Comparison of ENCODE assay signal across 1 cellular context in the genomic region with DNA sequence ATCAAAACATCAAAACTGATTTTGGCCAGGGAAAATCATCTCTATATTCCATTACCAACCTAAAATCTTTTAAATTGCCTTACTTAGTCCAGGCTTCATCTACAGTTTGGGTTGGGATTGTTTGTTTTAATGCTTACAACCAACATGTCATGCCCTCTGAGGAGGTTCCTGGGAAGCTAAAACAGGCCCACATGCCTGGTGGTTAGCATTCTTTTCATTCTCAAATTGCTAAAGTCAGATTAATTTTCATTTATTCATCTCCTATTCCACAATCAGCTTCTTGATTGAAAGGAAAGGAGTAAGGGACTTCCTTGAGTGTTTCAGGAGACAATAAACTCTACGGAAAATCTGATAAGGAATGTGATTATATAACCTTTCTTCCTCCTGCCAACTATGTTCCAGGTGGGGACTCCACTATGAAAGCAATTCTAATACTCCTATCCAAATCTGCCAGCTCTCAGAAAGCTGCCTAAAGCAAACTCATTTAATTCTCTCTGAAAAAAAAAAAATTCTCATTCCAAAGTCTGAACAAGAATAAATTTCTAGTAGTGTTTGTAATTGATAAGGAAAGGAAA.
TF ChIP-seq lines count a peak whose summit lies in the region.

No MANE protein-coding gene starts in this region.

TF ChIP-seq in IMR-90, 13 proteins besides CTCF, POLR2A, EP300 and RAD21 (continued from another document):
- TF ChIP-seq, protein P1, sequence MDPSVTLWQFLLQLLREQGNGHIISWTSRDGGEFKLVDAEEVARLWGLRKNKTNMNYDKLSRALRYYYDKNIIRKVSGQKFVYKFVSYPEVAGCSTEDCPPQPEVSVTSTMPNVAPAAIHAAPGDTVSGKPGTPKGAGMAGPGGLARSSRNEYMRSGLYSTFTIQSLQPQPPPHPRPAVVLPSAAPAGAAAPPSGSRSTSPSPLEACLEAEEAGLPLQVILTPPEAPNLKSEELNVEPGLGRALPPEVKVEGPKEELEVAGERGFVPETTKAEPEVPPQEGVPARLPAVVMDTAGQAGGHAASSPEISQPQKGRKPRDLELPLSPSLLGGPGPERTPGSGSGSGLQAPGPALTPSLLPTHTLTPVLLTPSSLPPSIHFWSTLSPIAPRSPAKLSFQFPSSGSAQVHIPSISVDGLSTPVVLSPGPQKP (IDR thresholded peaks at IDR 0.05; ENCODE audit: borderline replicate concordance, low read depth, low read length): no peak
- TF ChIP-seq NFE2L2 (IDR thresholded peaks at IDR 0.05; ENCODE audit: low read depth, low read length): no peak
- TF ChIP-seq RFX5 (IDR thresholded peaks at IDR 0.05; ENCODE audit: low read depth, low read length): no peak
- no peak for TF ChIP-seq RCOR1 (IDR thresholded peaks at IDR 0.05; ENCODE audit: insufficient replicate concordance, low read length)
- no peak for TF ChIP-seq MAFK (IDR thresholded peaks at IDR 0.05; ENCODE audit: low read depth, low read length)
- TF ChIP-seq, protein P2, sequence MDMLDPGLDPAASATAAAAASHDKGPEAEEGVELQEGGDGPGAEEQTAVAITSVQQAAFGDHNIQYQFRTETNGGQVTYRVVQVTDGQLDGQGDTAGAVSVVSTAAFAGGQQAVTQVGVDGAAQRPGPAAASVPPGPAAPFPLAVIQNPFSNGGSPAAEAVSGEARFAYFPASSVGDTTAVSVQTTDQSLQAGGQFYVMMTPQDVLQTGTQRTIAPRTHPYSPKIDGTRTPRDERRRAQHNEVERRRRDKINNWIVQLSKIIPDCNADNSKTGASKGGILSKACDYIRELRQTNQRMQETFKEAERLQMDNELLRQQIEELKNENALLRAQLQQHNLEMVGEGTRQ (IDR thresholded peaks at IDR 0.05; ENCODE audit: low read depth, low read length): no peak
- no peak for TF ChIP-seq MAZ (IDR thresholded peaks at IDR 0.05; ENCODE audit: borderline replicate concordance, low read depth, low read length)
